In genomic region chr20:45235995-45236394, GRCh38 we compare ENCODE assay signal across 12 cellular contexts. TPM values are rescaled to one million over a fixed set of nuclear protein-coding genes. Genes with fewer than 3 reads are reported as not detected.
DNase-seq lines count a peak whose midpoint lies in the region; ATAC-seq and TF ChIP-seq lines count a peak whose summit lies in the region.
"Had no signal": no experiment of that assay in that cellular context is flagged by ENCODE, and none has a peak within 500 bp of the region (broad histone marks: within the 10 kb centered on the region; RNA-seq: fewer than 3 reads in every experiment).

No MANE protein-coding gene starts in this region.

- H3K4me1 Mint-ChIP-seq in chondrocyte (ENCODE audit: low read depth) = no peaks in the 10 kb centered on the region

- H3K9me3 Mint-ChIP-seq in chondrocyte (ENCODE audit: low read depth) = peaks cover 12% of the 10 kb centered on the region

- H3K27ac Mint-ChIP-seq in chondrocyte (ENCODE audit: unreplicated experiment) = no peak overlapping the region

- peaks cover 3% of the 10 kb centered on the region for H3K36me3 Mint-ChIP-seq in chondrocyte (ENCODE audit: low read depth)

- H3K4me1 ChIP-seq in lower lobe of right lung = no peaks in the 10 kb centered on the region
- H3K4me1 ChIP-seq: SJCRH30 had no signal

- ATAC-seq in lower lobe of right lung = peak; percentile 85 to 94
- no peak for ATAC-seq in HG02973 (IDR thresholded peaks at IDR 0.05; ENCODE audit: unreplicated experiment)
- no peak for ATAC-seq in HG02763 (IDR thresholded peaks at IDR 0.05; ENCODE audit: unreplicated experiment)
- ATAC-seq: sciatic nerve had no signal

- DNase-seq in D341Med (ENCODE audit: low spot score) (peak; percentile 47), HuH-7 (ENCODE audit: low spot score) (peak; percentile 31), chondrocyte (ENCODE audit: low spot score) (no peak), lower lobe of right lung (peak; percentile 78), DMS79 (lab: John Stamatoyannopoulos, UW) (no peak), NCI-H1092 treated with DMSO at 0.1 percent for 48 hours (lab: John Stamatoyannopoulos, UW) (no peak)
- DNase-seq: GDM1, NCI-H1694 had no signal

- H3K27ac ChIP-seq in lower lobe of right lung = no peak overlapping the region
- H3K27ac ChIP-seq: SJCRH30 had no signal

- peaks cover 9% of the 10 kb centered on the region for H3K9me3 ChIP-seq in lower lobe of right lung

- H3K27me3 Mint-ChIP-seq in chondrocyte (ENCODE audit: low read depth) = peaks cover 41% of the 10 kb centered on the region

- H3K4me3 Mint-ChIP-seq in chondrocyte (ENCODE audit: unreplicated experiment) = no peak overlapping the region

- TF ChIP-seq CTCF in chondrocyte (IDR thresholded peaks at IDR 0.05) (peak; percentile 43), lower lobe of right lung (IDR thresholded peaks at IDR 0.05) (peak; percentile 49)

- H3K4me3 ChIP-seq in lower lobe of right lung = no peak overlapping the region
- H3K4me3 ChIP-seq: SJCRH30 had no signal

- intact Hi-C loops in lower lobe of right lung (cut with DNase I) = no loop called here

- no peaks in the 10 kb centered on the region for H3K36me3 ChIP-seq in lower lobe of right lung
- H3K36me3 ChIP-seq: SJCRH30 had no signal

- peaks cover 8% of the 10 kb centered on the region for H3K27me3 ChIP-seq in lower lobe of right lung (ENCODE audit: low read depth)
- H3K27me3 ChIP-seq: SJCRH30 had no signal

RNA-seq across cellular contexts. Expression of gene SEMG2, which starts 14.8 kb away (rescaled TPM):
- total RNA-seq in chondrocyte (not detected in 3 replicates), lower lobe of right lung (not detected)
- total RNA-seq: sciatic nerve, SJCRH30 had no signal

RNA-seq across cellular contexts. Expression of gene SLPI, which starts 18.4 kb away (rescaled TPM):
- total RNA-seq in chondrocyte (0.40 to 1.3 TPM in 2 of 3 replicates, not detected in the other), lower lobe of right lung (1,714 TPM)
- total RNA-seq: SJCRH30 had no signal

RNA-seq across cellular contexts. Expression of gene SEMG1, which starts 29.2 kb away (rescaled TPM):
- total RNA-seq in chondrocyte (not detected in 3 replicates), lower lobe of right lung (not detected)
- total RNA-seq: sciatic nerve, SJCRH30 had no signal

Comparison
In these comparisons a context has a peak if more than half of its experiments do, and no peak if none do; other contexts are left out.
1. DNase-seq: peak in D341Med (single experiment), HuH-7 (single experiment) and lower lobe of right lung (single experiment); none in chondrocyte (single experiment), DMS79 (single experiment) and NCI-H1092 treated with DMSO at 0.1 percent for 48 hours (single experiment).
2. ATAC-seq: peak in lower lobe of right lung (2 of 2); none in HG02973 (single experiment) and HG02763 (single experiment).
3. RNA of gene SLPI, which starts 18.4 kb away (total RNA-seq): 1,714 TPM in lower lobe of right lung (single experiment); 0.40 to 1.3 TPM in chondrocyte; every median in the first group is over 100 times any median in the second.